In the genomic region with DNA sequence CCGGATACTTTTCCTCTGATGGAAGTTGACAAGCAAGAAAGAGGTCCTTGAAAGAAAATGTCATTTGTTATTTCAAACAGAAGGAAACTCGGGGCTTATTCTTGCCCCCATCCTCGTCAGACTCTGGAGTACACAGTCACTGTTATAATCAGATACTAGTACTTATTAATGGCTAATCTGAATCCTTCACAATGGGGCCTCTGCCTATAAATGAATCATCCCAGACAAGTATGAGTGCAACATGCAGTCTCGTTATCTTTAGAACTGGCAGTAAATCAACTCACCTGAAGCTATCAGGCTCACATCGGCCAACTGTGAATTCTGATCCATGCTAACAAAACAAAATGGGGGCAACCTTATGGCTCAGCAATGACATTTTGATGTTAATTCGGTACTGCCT, we compare ENCODE assay signal across 29 cellular contexts.
"Had no signal": no experiment of that assay in that cellular context is flagged by ENCODE, and none has a peak within 500 bp of the region (broad histone marks: within the 10 kb centered on the region; RNA-seq: fewer than 3 reads in every experiment).

No MANE protein-coding gene starts in this region.

- H3K4me3 ChIP-seq: esophagus squamous epithelium, gastroesophageal sphincter had no signal

- DNase-seq: activated B cell treated with CpG ODN at 0.5 μM for 24 hours; activated CD4-positive, alpha-beta T cell treated with anti-CD3 and anti-CD28 coated beads for 48 hours; activated CD4-positive, alpha-beta T cell treated with anti-CD3 and anti-CD28 coated beads, Interleukin-2, amount 50 U/mL, for 1 hour; activated CD4-positive, alpha-beta T cell treated with anti-CD3 and anti-CD28 coated beads, Interleukin-2, amount 50 U/mL, for 48 hours; activated CD8-positive, alpha-beta memory T cell treated with anti-CD3 and anti-CD28 coated beads for 24 hours; activated CD8-positive, alpha-beta T cell treated with anti-CD3 and anti-CD28 coated beads for 36 hours; activated effector memory CD4-positive, alpha-beta T cell treated with Interleukin-2 at 50 U/mL for 16 hours; activated gamma-delta T cell treated with Interleukin-2 at 50 U/mL for 16 hours; activated naive CD4-positive, alpha-beta T cell treated with anti-CD3 and anti-CD28 coated beads, Interleukin-2, amount 50 U/mL, for 16 hours; activated naive CD4-positive, alpha-beta T cell treated with Interleukin-2 at 50 U/mL for 16 hours; activated T-cell treated with anti-CD3 and anti-CD28 coated beads, Interleukin-2, amount 50 U/mL, for 4 hours; amniotic stem cell; anterior cingulate cortex; brain microvascular endothelial cell; caudate nucleus; cortex of kidney; dermis blood vessel endothelial cell; effector CD4-positive, alpha-beta T cell; effector memory CD8-positive, alpha-beta T cell; esophagus squamous epithelium; foreskin melanocyte; T-helper 1 cell; T-helper 17 cell; T1000; WERI-Rb-1 had no signal

- H3K36me3 ChIP-seq: brain microvascular endothelial cell, esophagus squamous epithelium, gastroesophageal sphincter, WERI-Rb-1 had no signal

- H3K9me3 ChIP-seq: esophagus squamous epithelium, gastroesophageal sphincter had no signal

- H3K4me1 ChIP-seq: esophagus squamous epithelium, gastroesophageal sphincter had no signal

- H3K27me3 ChIP-seq: brain microvascular endothelial cell, gastroesophageal sphincter had no signal

- FAIRE-seq: astrocyte, bronchial epithelial cell, colon had no signal

- H3K27ac ChIP-seq: brain microvascular endothelial cell, esophagus squamous epithelium, gastroesophageal sphincter, WERI-Rb-1 had no signal
